ENCODE assay signal across 15 cellular contexts in the genomic region with DNA sequence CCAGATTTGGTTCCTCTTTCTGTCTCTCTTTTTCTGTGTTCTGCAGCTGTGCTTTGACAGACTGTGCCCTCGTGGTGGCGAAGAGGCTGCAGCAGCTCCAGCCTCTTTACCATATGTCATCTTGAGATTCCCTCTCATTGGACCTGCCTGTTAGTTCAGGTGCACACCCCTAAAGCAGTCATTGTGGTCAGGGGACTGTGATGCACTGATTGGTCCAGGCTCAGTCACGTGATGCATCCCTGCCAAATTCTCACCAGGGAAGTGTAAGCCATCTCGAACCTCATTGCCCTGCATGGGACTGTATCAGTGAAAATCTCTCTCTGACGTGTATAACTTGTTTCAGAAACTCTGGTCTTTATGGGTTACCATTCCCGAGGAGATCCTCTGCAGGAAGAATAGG.
DNase-seq lines count a peak whose midpoint lies in the region; ATAC-seq and TF ChIP-seq lines count a peak whose summit lies in the region.
"Had no signal": no experiment of that assay in that cellular context is flagged by ENCODE, and none has a peak within 500 bp of the region (broad histone marks: within the 10 kb centered on the region; RNA-seq: fewer than 3 reads in every experiment).

No MANE protein-coding gene starts in this region.

- TF ChIP-seq RAD21 in Ishikawa (IDR thresholded peaks at IDR 0.05; ENCODE audit: low read depth) = no peak

- POLR2A ChIA-PET in RWPE1 (lab: Yijun Ruan, JAX; ENCODE audit: low non-redundant PET) = no interaction called here

- DNase-seq in A172 (ENCODE audit: low spot score) (peak; percentile 7), ELR (ENCODE audit: low read depth) (peak; percentile 6), RWPE1 (ENCODE audit: low spot score) (peak; percentile 60), SIG-M5 treated with dmso at 0.1 percent for 504 hours (lab: John Stamatoyannopoulos, UW; ENCODE audit: unreplicated experiment) (no peak), NCI-H2171 (lab: John Stamatoyannopoulos, UW) (no peak)
- no peak for DNase-seq in activated T-cell treated with anti-CD3 and anti-CD28 coated beads, Interleukin-2, amount 50 U/mL, for 1 hour
- DNase-seq: ACHN; CD4-positive, alpha-beta memory T cell; NCI-H1105; NCI-H187 treated with DMSO at 0.1 percent for 48 hours; NCI-H2171 treated with DMSO at 0.1 percent for 48 hours; NCI-H82 had no signal

- CTCF ChIA-PET in RWPE1 (lab: Yijun Ruan, JAX) = interaction anchor here (0.6 kb wide), 1 partner anchor 890 kb away, joined by 3 read pairs; no protein-coding TSS in a partner anchor

- no peak for TF ChIP-seq EP300 in Ishikawa (IDR thresholded peaks at IDR 0.05; ENCODE audit: borderline replicate concordance)

- H3K27ac ChIP-seq in RWPE1 = no peak overlapping the region
- H3K27ac ChIP-seq: HL-60 had no signal

- no peak for TF ChIP-seq CTCF in RWPE1 (conservative IDR thresholded peaks at IDR 0.05; ENCODE audit: low read depth)

- ATAC-seq in HG02938 (IDR thresholded peaks at IDR 0.05; ENCODE audit: unreplicated experiment) = no peak

TF ChIP-seq in Ishikawa, 13 proteins besides CTCF, POLR2A, EP300 and RAD21:
- TF ChIP-seq EGR1 (IDR thresholded peaks at IDR 0.05) (no peak), TAF1 (IDR thresholded peaks at IDR 0.05; ENCODE audit: low read depth) (no peak), TCF12 (IDR thresholded peaks at IDR 0.05; ENCODE audit: low read depth) (no peak)
- TF ChIP-seq, protein P1, sequence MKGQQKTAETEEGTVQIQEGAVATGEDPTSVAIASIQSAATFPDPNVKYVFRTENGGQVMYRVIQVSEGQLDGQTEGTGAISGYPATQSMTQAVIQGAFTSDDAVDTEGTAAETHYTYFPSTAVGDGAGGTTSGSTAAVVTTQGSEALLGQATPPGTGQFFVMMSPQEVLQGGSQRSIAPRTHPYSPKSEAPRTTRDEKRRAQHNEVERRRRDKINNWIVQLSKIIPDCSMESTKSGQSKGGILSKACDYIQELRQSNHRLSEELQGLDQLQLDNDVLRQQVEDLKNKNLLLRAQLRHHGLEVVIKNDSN (IDR thresholded peaks at IDR 0.05) = peak; percentile 73
TF ChIP-seq in Ishikawa: peak in this region for 1.

Comparison
In these comparisons a context has a peak if more than half of its experiments do, and no peak if none do; other contexts are left out.
1. DNase-seq: peak in A172 (single experiment), ELR (single experiment) and RWPE1 (single experiment); none in SIG-M5 treated with dmso at 0.1 percent for 504 hours (single experiment), NCI-H2171 (single experiment) and activated T-cell treated with anti-CD3 and anti-CD28 coated beads, Interleukin-2, amount 50 U/mL, for 1 hour (single experiment).